Comparison of ENCODE assay signal across 9 cellular contexts in the genomic region with DNA sequence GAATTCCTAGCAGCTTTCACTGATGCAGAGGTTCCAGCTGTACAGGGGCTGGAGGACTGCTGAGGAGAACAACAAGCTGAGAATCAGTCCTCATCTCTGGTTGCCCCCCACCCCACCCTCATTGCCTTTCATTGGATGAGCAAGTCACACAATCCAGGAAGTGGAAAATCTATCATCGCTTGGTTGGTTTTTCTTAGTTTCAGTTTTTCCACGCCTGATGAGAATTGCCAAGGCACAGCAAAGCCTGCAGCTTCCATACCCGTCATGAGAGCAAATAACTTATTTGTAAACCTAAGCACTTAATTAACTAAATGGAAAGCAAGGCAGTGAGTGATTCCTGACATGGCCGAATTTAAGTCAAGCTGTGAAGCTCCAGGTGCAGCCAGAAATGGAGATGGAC. TPM values are rescaled to one million over a fixed set of nuclear protein-coding genes. Genes with fewer than 3 reads are reported as not detected.
DNase-seq lines count a peak whose midpoint lies in the region; ATAC-seq and TF ChIP-seq lines count a peak whose summit lies in the region.
"Had no signal": no experiment of that assay in that cellular context is flagged by ENCODE, and none has a peak within 500 bp of the region (broad histone marks: within the 10 kb centered on the region; RNA-seq: fewer than 3 reads in every experiment).

No MANE protein-coding gene starts in this region.

- DNase-seq in activated gamma-delta T cell treated with Interleukin-2 at 50 U/mL for 16 hours, result peak; percentile 21
- no peak for DNase-seq in activated gamma-delta T cell (lab: John Stamatoyannopoulos, UW)
- DNase-seq in activated T-helper 1 cell treated with anti-CD3 and anti-CD28 coated beads, Interleukin-12 subunit alpha, Interleukin-12 subunit beta, Interleukin-2, Interleukin-4 antibody, amounts not matched to agents 30 ng/mL and 10 ng/mL and 1 ng/mL, durations not matched to agents 14 hours and 24 hours and 36 hours (ENCODE audit: low spot score), result peak; percentile 17
- DNase-seq in lower lobe of right lung, result no peak
- DNase-seq in tibial artery, result peak in 1 of 2 donors; percentile 39
- DNase-seq in prostate gland (ENCODE audit: low spot score), result no peak
- DNase-seq in smooth muscle cell (lab: John Stamatoyannopoulos, UW; ENCODE audit: unreplicated experiment), result no peak

- H3F3A ChIP-seq in smooth muscle cell (ENCODE audit: low read depth), result no peaks in the 10 kb centered on the region

- H3K4me2 ChIP-seq in smooth muscle cell, result no peak overlapping the region

- H3K27me3 ChIP-seq in lower lobe of right lung (ENCODE audit: low read depth) (no peaks in the 10 kb centered on the region), tibial artery (no peaks in the 10 kb centered on the region), prostate gland (replicated peaks; ENCODE audit: insufficient read depth) (no peaks in the 10 kb centered on the region), smooth muscle cell (ENCODE audit: low read depth) (no peaks in the 10 kb centered on the region)

- WGBS in prostate gland, result 85% methylated on average over 4 of the region's 4 CpGs
- 78% methylated on average over 4 of the region's 4 CpGs for WGBS in smooth muscle cell (ENCODE audit: low lambda C conversion rate)

- H3K27ac ChIP-seq in lower lobe of right lung (no peak overlapping the region), tibial artery (no peak overlapping the region), prostate gland (no peak overlapping the region), smooth muscle cell (ENCODE audit: low read depth) (no peak overlapping the region)

- H3K9me3 ChIP-seq in lower lobe of right lung, result no peaks in the 10 kb centered on the region
- H3K9me3 ChIP-seq in tibial artery, result no peaks in the 10 kb centered on the region
- H3K9me3 ChIP-seq in prostate gland, result no peaks in the 10 kb centered on the region
- no peaks in the 10 kb centered on the region for H3K9me3 ChIP-seq in smooth muscle cell (replicated peaks; ENCODE audit: low read depth)

- no peak for TF ChIP-seq POLR2A in prostate gland (IDR thresholded peaks at IDR 0.05)

- H4K20me1 ChIP-seq in smooth muscle cell (ENCODE audit: low read depth), result no peaks in the 10 kb centered on the region

- peaks cover 2% of the 10 kb centered on the region for H3K36me3 Mint-ChIP-seq in activated T-helper 1 cell treated with anti-CD3 and anti-CD28 coated beads, Interleukin-12 subunit alpha, Interleukin-12 subunit beta, Interleukin-2, Interleukin-4 antibody, amounts not matched to agents 30 ng/mL and 10 ng/mL and 1 ng/mL, durations not matched to agents 14 hours and 24 hours and 36 hours (ENCODE audit: low read depth)

- no peak for ATAC-seq in lower lobe of right lung
- no peak for ATAC-seq in HG02852 (IDR thresholded peaks at IDR 0.05; ENCODE audit: unreplicated experiment)

- no peak overlapping the region for H2AFZ ChIP-seq in smooth muscle cell (ENCODE audit: low read depth)

- H3K27me3 Mint-ChIP-seq in activated T-helper 1 cell treated with anti-CD3 and anti-CD28 coated beads, Interleukin-12 subunit alpha, Interleukin-12 subunit beta, Interleukin-2, Interleukin-4 antibody, amounts not matched to agents 30 ng/mL and 10 ng/mL and 1 ng/mL, durations not matched to agents 14 hours and 24 hours and 36 hours (ENCODE audit: insufficient read depth), result no peaks in the 10 kb centered on the region

- H3K9me3 Mint-ChIP-seq in activated T-helper 1 cell treated with anti-CD3 and anti-CD28 coated beads, Interleukin-12 subunit alpha, Interleukin-12 subunit beta, Interleukin-2, Interleukin-4 antibody, amounts not matched to agents 30 ng/mL and 10 ng/mL and 1 ng/mL, durations not matched to agents 14 hours and 24 hours and 36 hours, result no peaks in the 10 kb centered on the region
- H3K9me3 Mint-ChIP-seq: neural crest cell had no signal

- H3K4me1 ChIP-seq in lower lobe of right lung (no peaks in the 10 kb centered on the region), tibial artery (no peaks in the 10 kb centered on the region), prostate gland (replicated peaks) (no peaks in the 10 kb centered on the region), smooth muscle cell (ENCODE audit: low read depth) (peaks cover 4% of the 10 kb centered on the region)

- peak overlapping the region; percentile 85 for H3K4me3 Mint-ChIP-seq in activated T-helper 1 cell treated with anti-CD3 and anti-CD28 coated beads, Interleukin-12 subunit alpha, Interleukin-12 subunit beta, Interleukin-2, Interleukin-4 antibody, amounts not matched to agents 30 ng/mL and 10 ng/mL and 1 ng/mL, durations not matched to agents 14 hours and 24 hours and 36 hours
- H3K4me3 Mint-ChIP-seq: neural crest cell had no signal

- TF ChIP-seq CTCF in lower lobe of right lung (IDR thresholded peaks at IDR 0.05) (no peak), tibial artery (IDR thresholded peaks at IDR 0.05) (no peak), prostate gland (IDR thresholded peaks at IDR 0.05) (no peak), smooth muscle cell (IDR thresholded peaks at IDR 0.05; ENCODE audit: borderline replicate concordance, insufficient read depth, poor library complexity, severe bottlenecking) (no peak)

- peak overlapping the region; percentile 27 for H3K4me3 ChIP-seq in lower lobe of right lung
- peak overlapping the region; percentile 22 to 32 for H3K4me3 ChIP-seq in tibial artery
- H3K4me3 ChIP-seq in prostate gland, result no peak overlapping the region
- no peak overlapping the region for H3K4me3 ChIP-seq in smooth muscle cell

- no peaks in the 10 kb centered on the region for H3K36me3 ChIP-seq in lower lobe of right lung
- H3K36me3 ChIP-seq in tibial artery, result no peaks in the 10 kb centered on the region
- no peaks in the 10 kb centered on the region for H3K36me3 ChIP-seq in prostate gland
- no peaks in the 10 kb centered on the region for H3K36me3 ChIP-seq in smooth muscle cell (ENCODE audit: low read depth)

- intact Hi-C loops in activated T-helper 1 cell treated with anti-CD3 and anti-CD28 coated beads, Interleukin-12 subunit alpha, Interleukin-12 subunit beta, Interleukin-2, Interleukin-4 antibody, amounts not matched to agents 30 ng/mL and 10 ng/mL and 1 ng/mL, durations not matched to agents 14 hours and 24 hours and 36 hours (cut with micrococcal nuclease), result loop anchor here (5.0 kb wide), 2 partner anchors 47 to 78 kb away; no protein-coding TSS in a partner anchor
- intact Hi-C loops in lower lobe of right lung (cut with DNase I) (no loop called here), tibial artery (cut with DNase I; ENCODE audit: low total_unique reads) (no loop called here), prostate gland (cut with DNase I) (loop anchor here (10.0 kb wide), 1 partner anchor 74 kb away; no protein-coding TSS in a partner anchor)

- H3K27ac Mint-ChIP-seq in activated T-helper 1 cell treated with anti-CD3 and anti-CD28 coated beads, Interleukin-12 subunit alpha, Interleukin-12 subunit beta, Interleukin-2, Interleukin-4 antibody, amounts not matched to agents 30 ng/mL and 10 ng/mL and 1 ng/mL, durations not matched to agents 14 hours and 24 hours and 36 hours, result peak overlapping the region; percentile 90

- H3K79me2 ChIP-seq in smooth muscle cell (ENCODE audit: low read depth), result no peaks in the 10 kb centered on the region

- H3K9ac ChIP-seq in smooth muscle cell (ENCODE audit: low read depth), result no peak overlapping the region

- peaks cover 28% of the 10 kb centered on the region for H3K4me1 Mint-ChIP-seq in activated T-helper 1 cell treated with anti-CD3 and anti-CD28 coated beads, Interleukin-12 subunit alpha, Interleukin-12 subunit beta, Interleukin-2, Interleukin-4 antibody, amounts not matched to agents 30 ng/mL and 10 ng/mL and 1 ng/mL, durations not matched to agents 14 hours and 24 hours and 36 hours (ENCODE audit: low read depth)

RNA-seq across cellular contexts. Expression of a gene that starts 21.4 kb away (rescaled TPM):
- total RNA-seq in activated T-helper 1 cell treated with anti-CD3 and anti-CD28 coated beads, Interleukin-12 subunit alpha, Interleukin-12 subunit beta, Interleukin-2, Interleukin-4 antibody, amounts not matched to agents 30 ng/mL and 10 ng/mL and 1 ng/mL, durations not matched to agents 14 hours and 24 hours and 36 hours, result 0.62 and 0.69 TPM in 2 replicates
- total RNA-seq in lower lobe of right lung (1.0 TPM), prostate gland (under 1 TPM in 1 of 2 donors, not detected in 1; 0.14 TPM), smooth muscle cell (not detected in 2 replicates)
- polyA plus RNA-seq in smooth muscle cell, result not detected in 2 replicates
- total RNA-seq: neural crest cell had no signal

Comparison
In these comparisons a context has a peak if more than half of its experiments do, and no peak if none do; other contexts are left out.
1. DNase-seq: peak in activated gamma-delta T cell treated with Interleukin-2 at 50 U/mL for 16 hours (single experiment) and activated T-helper 1 cell treated with anti-CD3 and anti-CD28 coated beads, Interleukin-12 subunit alpha, Interleukin-12 subunit beta, Interleukin-2, Interleukin-4 antibody, amounts not matched to agents 30 ng/mL and 10 ng/mL and 1 ng/mL, durations not matched to agents 14 hours and 24 hours and 36 hours (single experiment); none in activated gamma-delta T cell (single experiment), lower lobe of right lung (single experiment), prostate gland (single experiment) and smooth muscle cell (single experiment).
2. H3K4me3 ChIP-seq: peak in lower lobe of right lung (single experiment) and tibial artery (2 of 2); none in prostate gland (0 of 2) and smooth muscle cell (single experiment).
3. intact Hi-C loops: an anchor here in activated T-helper 1 cell treated with anti-CD3 and anti-CD28 coated beads, Interleukin-12 subunit alpha, Interleukin-12 subunit beta, Interleukin-2, Interleukin-4 antibody, amounts not matched to agents 30 ng/mL and 10 ng/mL and 1 ng/mL, durations not matched to agents 14 hours and 24 hours and 36 hours (5.0 kb wide) and prostate gland (10.0 kb wide); none called in lower lobe of right lung and tibial artery.